Comparison of ENCODE assay signal across 8 cellular contexts in the genomic region with DNA sequence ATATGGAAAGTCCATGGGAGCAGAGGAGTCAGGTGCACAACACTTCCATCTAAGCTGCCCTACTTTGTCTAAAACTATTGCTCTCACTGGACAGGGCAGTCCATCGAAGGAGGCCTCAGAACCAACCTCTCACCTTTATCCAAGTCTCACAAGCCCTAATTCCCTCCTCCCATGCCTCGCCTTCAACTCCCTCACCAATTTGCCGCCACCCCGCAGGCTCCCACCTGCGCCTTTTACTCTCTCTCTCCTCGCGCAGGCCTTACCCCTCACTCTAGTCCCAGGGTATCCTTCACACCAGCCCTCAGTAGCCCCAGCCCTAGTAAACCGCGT. TPM values are rescaled to one million over a fixed set of nuclear protein-coding genes. Genes with fewer than 3 reads are reported as not detected.
DNase-seq lines count a peak whose midpoint lies in the region; ATAC-seq and TF ChIP-seq lines count a peak whose summit lies in the region.

No MANE protein-coding gene starts in this region.

- peak overlapping the region; percentile 56 for H3K27ac Mint-ChIP-seq in activated T-cell treated with anti-CD3 and anti-CD28 coated beads, Interleukin-2, amount 50 U/mL, for 72 hours

- TF ChIP-seq EP300 in stomach (IDR thresholded peaks at IDR 0.05), result no peak

- no peaks in the 10 kb centered on the region for H3K9me3 Mint-ChIP-seq in activated T-cell treated with anti-CD3 and anti-CD28 coated beads, Interleukin-2, amount 50 U/mL, for 72 hours

- no peak for ATAC-seq in activated T-cell treated with anti-CD3 and anti-CD28 coated beads, Interleukin-2, amount 50 U/mL, for 72 hours (replicated peaks in 1 of 2)

- peaks cover 0 to 4% of the 10 kb centered on the region in 2 donors for H3K36me3 Mint-ChIP-seq in activated T-cell treated with anti-CD3 and anti-CD28 coated beads, Interleukin-2, amount 50 U/mL, for 72 hours (ENCODE audit: insufficient read depth in 2 of 2)

- H3K4me1 ChIP-seq in iPS DF 6.9 (ENCODE audit: control insufficient read depth, insufficient read depth, low read length) (no peaks in the 10 kb centered on the region; the same call in 1 of the 2 replicates), stomach (peaks cover 21 to 45% (median 34%) of the 10 kb centered on the region in 4 donors)

- peak in 1 of 2 donors; percentile 19 for DNase-seq in activated T-cell treated with anti-CD3 and anti-CD28 coated beads, Interleukin-2, amount 50 U/mL, for 72 hours
- DNase-seq in activated T-cell treated with anti-CD3 and anti-CD28 coated beads, Interleukin-2, amount 50 U/mL, for 48 hours, result no peak
- DNase-seq in iPS DF 6.9 (ENCODE audit: low read depth, low spot score) (no peak), stomach (no peak), GM03348 (ENCODE audit: low spot score) (no peak), NAMALWA (ENCODE audit: low spot score) (no peak), DMS153 treated with DMSO at 0.1 percent for 48 hours (lab: John Stamatoyannopoulos, UW; ENCODE audit: unreplicated experiment) (no peak)

- H3K4me3 ChIP-seq in WI38 (ENCODE audit: low read depth, low read length) (peak overlapping the region; percentile 96), iPS DF 6.9 (ENCODE audit: low read length) (peak overlapping the region; percentile 90; the same call in 1 of the 2 replicates), stomach (peak overlapping the region; percentile 71 to 85 (median 78))

- no peaks in the 10 kb centered on the region for H3K27me3 Mint-ChIP-seq in activated T-cell treated with anti-CD3 and anti-CD28 coated beads, Interleukin-2, amount 50 U/mL, for 72 hours (ENCODE audit: low read depth)

- H3K9me3 ChIP-seq in iPS DF 6.9 (ENCODE audit: control insufficient read depth, insufficient read depth, low read length), result no peaks in the 10 kb centered on the region
- H3K9me3 ChIP-seq in stomach, result no peaks in the 10 kb centered on the region

- TF ChIP-seq CTCF in WI38 (IDR thresholded peaks at IDR 0.05; ENCODE audit: low read depth, low read length) (no peak), stomach (IDR thresholded peaks at IDR 0.05) (no peak)

- peak overlapping the region; percentile 89 to 98 for H3K4me3 Mint-ChIP-seq in activated T-cell treated with anti-CD3 and anti-CD28 coated beads, Interleukin-2, amount 50 U/mL, for 72 hours

- H3K27ac ChIP-seq in iPS DF 6.9 (ENCODE audit: low read length) (no peak overlapping the region), stomach (peak overlapping the region; percentile 87 to 96 (median 92))

- WGBS in iPS DF 6.9 (ENCODE audit: insufficient coverage, insufficient read length), result no CpG with 5 or more reads among the region's 9 CpGs
- 0 to 2% (median 1%) methylated on average over 9 of the region's 9 CpGs for WGBS in stomach, 5 donors

- H3K36me3 ChIP-seq in iPS DF 6.9 (ENCODE audit: control insufficient read depth, insufficient read depth, low read length) (no peaks in the 10 kb centered on the region), stomach (no peaks in the 10 kb centered on the region)

- H3K4me1 Mint-ChIP-seq in activated T-cell treated with anti-CD3 and anti-CD28 coated beads, Interleukin-2, amount 50 U/mL, for 72 hours (ENCODE audit: low read depth), result peaks cover 48% of the 10 kb centered on the region

- 0 out of 2 replicates have a peak, but pooled peaks cover 1% of the 10 kb centered on the region for H3K27me3 ChIP-seq in iPS DF 6.9 (ENCODE audit: control insufficient read depth, insufficient read depth, low read length)
- H3K27me3 ChIP-seq in stomach, result no peaks in the 10 kb centered on the region

- intact Hi-C loops in stomach (cut with DNase I; ENCODE audit: low total_unique reads), result no loop called here

- TF ChIP-seq POLR2A in stomach (IDR thresholded peaks at IDR 0.05), result no peak

RNA-seq across cellular contexts. Expression of gene FHIP1B, which starts 0.5 kb away (rescaled TPM):
- total RNA-seq in activated T-cell treated with anti-CD3 and anti-CD28 coated beads, Interleukin-2, amount 50 U/mL, for 72 hours, result 10 to 100 TPM; 22.8 to 26.8 TPM
- 100 to 1,000 TPM in 2 of 5 donors, 10 to 100 TPM in 3; 22.9 to 324 (median 44.6) TPM for total RNA-seq in stomach
- 10 to 100 TPM; 17.0 to 32.1 (median 19.6) TPM for polyA plus RNA-seq in stomach

RNA-seq across cellular contexts. Expression of gene CNGA4, which starts 4.9 kb away (rescaled TPM):
- total RNA-seq in activated T-cell treated with anti-CD3 and anti-CD28 coated beads, Interleukin-2, amount 50 U/mL, for 72 hours, result under 1 TPM; 0.29 to 0.46 TPM
- total RNA-seq in stomach, result not detected
- polyA plus RNA-seq in stomach, result under 1 TPM in 1 of 3 donors, not detected in 2; 0.08 TPM

RNA-seq across cellular contexts. Expression of gene CCKBR, which starts 25.7 kb away (rescaled TPM):
- not detected for total RNA-seq in activated T-cell treated with anti-CD3 and anti-CD28 coated beads, Interleukin-2, amount 50 U/mL, for 72 hours
- 10 to 100 TPM in 4 of 5 donors, not detected in 1; 17.5 to 47.8 (median 30.2) TPM for total RNA-seq in stomach
- 10 to 100 TPM in 1 of 3 donors, 1 to 10 TPM in 2; 6.5 to 11.5 (median 7.5) TPM for polyA plus RNA-seq in stomach

RNA-seq across cellular contexts. Expression of gene C11orf42, which starts 28.6 kb away (rescaled TPM):
- total RNA-seq in activated T-cell treated with anti-CD3 and anti-CD28 coated beads, Interleukin-2, amount 50 U/mL, for 72 hours, result not detected
- not detected for total RNA-seq in stomach
- not detected for polyA plus RNA-seq in stomach

RNA-seq across cellular contexts. Expression of gene OR52W1, which starts 34.9 kb away (rescaled TPM):
- not detected for total RNA-seq in activated T-cell treated with anti-CD3 and anti-CD28 coated beads, Interleukin-2, amount 50 U/mL, for 72 hours
- total RNA-seq in stomach, result not detected
- polyA plus RNA-seq in stomach, result not detected
